8 cellular contexts compared by ENCODE assay signal in the genomic region with DNA sequence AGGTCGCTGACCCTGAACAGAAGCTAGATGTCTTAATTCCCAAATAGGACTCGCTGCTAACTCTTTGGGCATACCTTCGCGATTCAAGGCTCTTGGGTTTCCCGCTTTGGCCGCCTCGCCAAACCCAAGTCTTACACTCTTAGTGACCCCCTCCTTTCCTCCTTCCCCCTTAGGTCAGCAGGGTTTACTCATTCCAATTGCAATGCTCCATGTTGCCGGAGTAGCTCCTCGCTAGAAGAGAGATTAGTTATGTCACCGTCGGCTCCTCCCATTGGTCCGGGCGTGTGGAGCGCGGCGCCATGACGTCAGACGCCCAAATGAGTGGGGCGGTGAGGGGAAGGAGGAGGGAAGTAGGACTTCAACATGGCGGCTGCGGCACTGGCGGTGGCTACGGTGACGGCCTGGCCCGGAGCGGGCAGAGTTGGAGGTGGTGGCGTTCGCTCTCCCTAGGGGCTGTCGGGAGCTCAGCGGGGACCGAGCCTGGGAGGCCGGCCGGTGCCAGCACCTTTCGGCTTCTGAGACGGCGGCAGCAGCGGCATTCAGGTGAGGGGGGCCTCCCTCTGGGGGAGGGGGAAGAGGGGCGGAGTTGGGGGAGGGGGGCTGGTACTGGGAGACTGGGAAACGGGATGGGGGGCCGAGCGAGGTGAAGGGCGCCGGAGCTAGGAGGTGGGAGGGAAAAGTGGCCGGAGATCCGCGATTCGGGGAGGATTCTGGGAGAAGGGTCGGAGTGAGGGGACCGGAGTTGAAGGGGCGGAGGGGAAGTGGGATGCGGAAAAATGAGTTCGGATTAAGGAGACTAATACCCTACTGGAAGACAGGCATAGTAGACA. TPM values are rescaled to one million over a fixed set of nuclear protein-coding genes. Genes with fewer than 3 reads are reported as not detected.
DNase-seq lines count a peak whose midpoint lies in the region; ATAC-seq and TF ChIP-seq lines count a peak whose summit lies in the region.

A gene (plus strand): TSS at position 346 of the 830 bp plus-strand sequence. CDS start 41,872 bp downstream, outside the sequence.

- CTCF ChIA-PET in CD8-positive, alpha-beta T cell (lab: Charles Lee): interaction anchor here (0.6 to 1.0 kb wide), 3 partner anchors 9 to 74 kb away, joined by 3 read pairs; no protein-coding TSS in a partner anchor

- peak within 1 kb of the TSS; percentile 97 for H3K4me3 Mint-ChIP-seq in CD8-positive, alpha-beta T cell

- ATAC-seq in CD8-positive, alpha-beta T cell: peak; percentile 98
- peak; percentile 98 for ATAC-seq in GM19467 (IDR thresholded peaks at IDR 0.05; ENCODE audit: unreplicated experiment)

- H3K27me3 Mint-ChIP-seq in CD8-positive, alpha-beta T cell (ENCODE audit: low read depth): no peaks in the 10 kb centered on the region

- DNase-seq in CD8-positive, alpha-beta T cell: peak; percentile 89 to 96 (median 93)
- peak; percentile 95 for DNase-seq in HS-27A (ENCODE audit: low read depth)
- peak; percentile 39 for DNase-seq in NK-92 (lab: John Stamatoyannopoulos, UW; ENCODE audit: unreplicated experiment)
- DNase-seq in activated CD8-positive, alpha-beta memory T cell treated with anti-CD3 and anti-CD28 coated beads for 24 hours: peak; percentile 95
- peak; percentile 91 to 95 (median 92) for DNase-seq in effector memory CD4-positive, alpha-beta T cell
- DNase-seq in lung microvascular endothelial cell (ENCODE audit: low read depth in 2 of 2): peak; percentile 98
- peak; percentile 89 to 94 (median 92) for DNase-seq in stimulated activated CD4-positive, alpha-beta T cell treated with anti-CD3 and anti-CD28 coated beads, TNF-alpha, amount 100 ng/mL, for 48 hours (ENCODE audit: low read depth in 3 of 3)

- peaks cover 9% of the 10 kb centered on the region for H3K4me1 ChIP-seq in CD8-positive, alpha-beta T cell (ENCODE audit: insufficient read depth, low read length)
- peaks cover 4% of the 10 kb centered on the region for H3K4me1 ChIP-seq in effector memory CD4-positive, alpha-beta T cell (ENCODE audit: control insufficient read depth, insufficient read depth, low read length, poor library complexity, severe bottlenecking)

- no peaks in the 10 kb centered on the region for H3K36me3 ChIP-seq in CD8-positive, alpha-beta T cell (ENCODE audit: insufficient read depth, low read length)
- H3K36me3 ChIP-seq in effector memory CD4-positive, alpha-beta T cell (ENCODE audit: control insufficient read depth, insufficient read depth, low read length): peaks cover 1% of the 10 kb centered on the region

- no peaks in the 10 kb centered on the region for H3K27me3 ChIP-seq in CD8-positive, alpha-beta T cell (ENCODE audit: insufficient read depth, low read length)
- H3K27me3 ChIP-seq in effector memory CD4-positive, alpha-beta T cell (replicated peaks; ENCODE audit: control insufficient read depth, insufficient read depth, low read length, poor library complexity, severe bottlenecking): no peaks in the 10 kb centered on the region

- peak within 1 kb of the TSS; percentile 93 for H3K4me3 ChIP-seq in CD8-positive, alpha-beta T cell (ENCODE audit: low read depth, low read length)
- H3K4me3 ChIP-seq in effector memory CD4-positive, alpha-beta T cell (ENCODE audit: insufficient read depth, low read depth, low read length, poor library complexity, severe bottlenecking): peak within 1 kb of the TSS; percentile 92

- TF ChIP-seq CTCF in CD8-positive, alpha-beta T cell (IDR thresholded peaks at IDR 0.05): no peak

- peaks cover 14% of the 10 kb centered on the region for H3K36me3 Mint-ChIP-seq in CD8-positive, alpha-beta T cell

- no peaks in the 10 kb centered on the region for H3K9me3 Mint-ChIP-seq in CD8-positive, alpha-beta T cell

- H3K4me1 Mint-ChIP-seq in CD8-positive, alpha-beta T cell (ENCODE audit: low read depth): peaks cover 25% of the 10 kb centered on the region

- intact Hi-C loops in CD8-positive, alpha-beta T cell (cut with DNase I, micrococcal nuclease): loop anchor here (1.0 to 10.0 kb wide), 15 partner anchors 8 to 1652 kb away; a partner anchor contains a TSS

- H3K9me3 ChIP-seq in CD8-positive, alpha-beta T cell (ENCODE audit: low read length): no peaks in the 10 kb centered on the region
- H3K9me3 ChIP-seq in effector memory CD4-positive, alpha-beta T cell (ENCODE audit: control insufficient read depth, low read length): no peaks in the 10 kb centered on the region

- POLR2A ChIA-PET in CD8-positive, alpha-beta T cell (lab: Charles Lee): interaction anchor here (1.0 to 1.4 kb wide), 3 partner anchors 10 to 130 kb away, joined by 4 to 8 read pairs (median 6); a partner anchor contains a TSS

- peak within 1 kb of the TSS; percentile 92 for H3K27ac ChIP-seq in CD8-positive, alpha-beta T cell (ENCODE audit: low read depth, low read length)
- H3K27ac ChIP-seq in effector memory CD4-positive, alpha-beta T cell (ENCODE audit: insufficient read depth, low read length, poor library complexity, severe bottlenecking): peak within 1 kb of the TSS; percentile 90

- H3K27ac Mint-ChIP-seq in CD8-positive, alpha-beta T cell: peak within 1 kb of the TSS; percentile 98

RNA-seq across cellular contexts. Expression of the gene that starts here (rescaled TPM):
- 10 to 100 TPM; 70.9 to 73.2 TPM for total RNA-seq in CD8-positive, alpha-beta T cell
- 18.3 and 20.2 TPM in 2 replicates for total RNA-seq in lung microvascular endothelial cell

Comparison
In these comparisons a context has a peak if more than half of its experiments do, and no peak if none do; other contexts are left out.
1. Peak in every context shown above with its lines: DNase-seq, ATAC-seq, H3K4me3 ChIP-seq and H3K27ac ChIP-seq.
2. DNase-seq: peak in every context shown above with its lines; median percentile 98 in lung microvascular endothelial cell; 95 in HS-27A; 95 in activated CD8-positive, alpha-beta memory T cell treated with anti-CD3 and anti-CD28 coated beads for 24 hours; 93 in CD8-positive, alpha-beta T cell; 92 in effector memory CD4-positive, alpha-beta T cell; 92 in stimulated activated CD4-positive, alpha-beta T cell treated with anti-CD3 and anti-CD28 coated beads, TNF-alpha, amount 100 ng/mL, for 48 hours; 39 in NK-92.